Comparison of ENCODE assay signal across 21 cellular contexts in genomic region chr2:118240276-118240675, GRCh38.
DNase-seq lines count a peak whose midpoint lies in the region; ATAC-seq and TF ChIP-seq lines count a peak whose summit lies in the region.
"Had no signal": no experiment of that assay in that cellular context is flagged by ENCODE, and none has a peak within 500 bp of the region (broad histone marks: within the 10 kb centered on the region; RNA-seq: fewer than 3 reads in every experiment).

No MANE protein-coding gene starts in this region.

- no peaks in the 10 kb centered on the region for H3K79me2 ChIP-seq in PC-9 (ENCODE audit: low read depth)

- peaks cover 41% of the 10 kb centered on the region for H3K4me1 ChIP-seq in PC-9 (replicated peaks; ENCODE audit: insufficient read depth)
- H3K4me1 ChIP-seq in colonic mucosa: no peaks in the 10 kb centered on the region
- no peaks in the 10 kb centered on the region for H3K4me1 ChIP-seq in esophagus squamous epithelium
- H3K4me1 ChIP-seq: BLaER1, Caco-2, HAP-1 had no signal

- H3K36me3 Mint-ChIP-seq in Calu3 (ENCODE audit: insufficient read depth, unreplicated experiment): no peaks in the 10 kb centered on the region
- H3K36me3 Mint-ChIP-seq: CD4-positive, CD25-positive, alpha-beta regulatory T cell; CD8-positive, alpha-beta T cell had no signal

- H3K4me2 ChIP-seq in PC-9: peak overlapping the region; percentile 3; the same call in 1 of the 2 replicates
- H3K4me2 ChIP-seq: BLaER1 had no signal

- H3F3A ChIP-seq in PC-9 (ENCODE audit: insufficient read depth, low read depth): peaks cover 18% of the 10 kb centered on the region

- no peaks in the 10 kb centered on the region for H4K20me1 ChIP-seq in PC-9 (ENCODE audit: insufficient read depth)
- H4K20me1 ChIP-seq: BLaER1 had no signal

- TF ChIP-seq CTCF in Calu3 (IDR thresholded peaks at IDR 0.05; ENCODE audit: unreplicated experiment) (no peak), PC-9 (conservative IDR thresholded peaks at IDR 0.05) (no peak), epithelial cell of esophagus (IDR thresholded peaks at IDR 0.05; ENCODE audit: insufficient read depth, low read depth, low read length, missing control alignments) (no peak), colonic mucosa (IDR thresholded peaks at IDR 0.05) (no peak), esophagus squamous epithelium (IDR thresholded peaks at IDR 0.05) (no peak)

- H3K4me3 Mint-ChIP-seq in Calu3 (ENCODE audit: low read depth, unreplicated experiment): no peak overlapping the region
- H3K4me3 Mint-ChIP-seq: B cell; CD4-positive, CD25-positive, alpha-beta regulatory T cell; CD8-positive, alpha-beta T cell; HFFc6 had no signal

- no peaks in the 10 kb centered on the region for H3K9me2 ChIP-seq in PC-9 (ENCODE audit: insufficient read depth)

- intact Hi-C loops in Calu3 (cut with micrococcal nuclease; ENCODE audit: unreplicated experiment): no loop called here
- intact Hi-C loops in PC-9 (cut with micrococcal nuclease; ENCODE audit: unreplicated experiment): no loop called here
- intact Hi-C loops in colonic mucosa (cut with DNase I): no loop called here
- intact Hi-C loops in esophagus squamous epithelium (cut with DNase I): no loop called here

- no peak for ATAC-seq in GM18867 (IDR thresholded peaks at IDR 0.05; ENCODE audit: unreplicated experiment)
- ATAC-seq: CD8-positive, alpha-beta T cell; GM12878 had no signal

- POLR2A ChIA-PET in PC-9 (lab: Charles Lee; ENCODE audit: unreplicated experiment): interaction anchor here (0.9 kb wide), 1 partner anchor 383 kb away, joined by 5 read pairs; no protein-coding TSS in a partner anchor

- BruUV-seq in Calu3 (replicated peaks; lab: Mats Ljungman, UMichigan): no TSS peak
- BruUV-seq in PC-9 (replicated peaks; lab: Mats Ljungman, UMichigan): no TSS peak

- H3K27ac ChIP-seq in PC-9 (no peak overlapping the region), colonic mucosa (no peak overlapping the region), esophagus squamous epithelium (no peak overlapping the region)
- H3K27ac ChIP-seq: 22Rv1, BLaER1, C4-2B had no signal

- no peaks in the 10 kb centered on the region for H3K27me3 Mint-ChIP-seq in Calu3 (ENCODE audit: unreplicated experiment)

- no peaks in the 10 kb centered on the region for H3K36me3 ChIP-seq in PC-9 (ENCODE audit: low read depth)
- H3K36me3 ChIP-seq in colonic mucosa: no peaks in the 10 kb centered on the region
- H3K36me3 ChIP-seq in esophagus squamous epithelium: no peaks in the 10 kb centered on the region
- H3K36me3 ChIP-seq: BLaER1, HAP-1 had no signal

- no peaks in the 10 kb centered on the region for H3K27me3 ChIP-seq in PC-9 (ENCODE audit: insufficient read depth, low read depth)
- no peaks in the 10 kb centered on the region for H3K27me3 ChIP-seq in colonic mucosa
- peaks cover 0 to 45% (median 0%) of the 10 kb centered on the region in 4 donors for H3K27me3 ChIP-seq in esophagus squamous epithelium
- H3K27me3 ChIP-seq: BLaER1 had no signal

- H3K4me3 ChIP-seq in PC-9: no peak overlapping the region
- H3K4me3 ChIP-seq in epithelial cell of esophagus (ENCODE audit: low read length): no peak overlapping the region
- H3K4me3 ChIP-seq in colonic mucosa: no peak overlapping the region
- H3K4me3 ChIP-seq in esophagus squamous epithelium: no peak overlapping the region
- H3K4me3 ChIP-seq: BLaER1, GM12878, HAP-1 had no signal

- DNase-seq in Calu3 (no peak), PC-9 (no peak), epithelial cell of esophagus (ENCODE audit: low read depth) (peak; percentile 61), colonic mucosa (no peak), esophagus squamous epithelium (lab: John Stamatoyannopoulos, UW) (no peak)
- DNase-seq: Caco-2; CD4-positive, CD25-positive, alpha-beta regulatory T cell; CD8-positive, alpha-beta T cell; DMS 273 treated with DMSO at 0.1 percent for 48 hours; DMS79; EL; GDM1; GOT3; HFFc6 had no signal

- H3K9me3 Mint-ChIP-seq in Calu3 (ENCODE audit: low read depth, unreplicated experiment): no peaks in the 10 kb centered on the region
- H3K9me3 Mint-ChIP-seq: HFFc6 had no signal

- no peak for TF ChIP-seq POLR2A in esophagus squamous epithelium (IDR thresholded peaks at IDR 0.05)

- peak overlapping the region; percentile 1 for H3K27ac Mint-ChIP-seq in Calu3 (ENCODE audit: unreplicated experiment)
- H3K27ac Mint-ChIP-seq: B cell; CD4-positive, CD25-positive, alpha-beta regulatory T cell; CD8-positive, alpha-beta T cell; HFFc6 had no signal

- peaks cover 18% of the 10 kb centered on the region for H3K4me1 Mint-ChIP-seq in Calu3 (ENCODE audit: low read depth, unreplicated experiment)
- H3K4me1 Mint-ChIP-seq: B cell; CD4-positive, CD25-positive, alpha-beta regulatory T cell had no signal

- WGBS in esophagus squamous epithelium, 2 donors: 76 to 78% methylated on average over 2 of the region's 2 CpGs

- CTCF ChIA-PET in Calu3 (lab: Charles Lee): no interaction called here
- CTCF ChIA-PET in PC-9 (lab: Charles Lee): no interaction called here

- 0 out of 2 replicates have a peak, but pooled peaks cover 3% of the 10 kb centered on the region for H3K9me3 ChIP-seq in PC-9 (ENCODE audit: insufficient read depth, low read depth)
- H3K9me3 ChIP-seq in colonic mucosa: no peaks in the 10 kb centered on the region
- no peaks in the 10 kb centered on the region for H3K9me3 ChIP-seq in esophagus squamous epithelium
- H3K9me3 ChIP-seq: Caco-2, HAP-1 had no signal

- H3K9ac ChIP-seq in colonic mucosa (ENCODE audit: low read depth in 2 of 2, low read length in 2 of 2): no peak overlapping the region
- H3K9ac ChIP-seq: BLaER1 had no signal

- no peak overlapping the region for H2AFZ ChIP-seq in PC-9
